ENCODE assay signal across 1 cellular context in genomic region chr21:43662286-43662685, GRCh38.
TF ChIP-seq lines count a peak whose summit lies in the region.

No MANE protein-coding gene starts in this region.

TF ChIP-seq in IMR-90, 13 proteins besides CTCF, POLR2A, EP300 and RAD21:
- TF ChIP-seq CEBPB (IDR thresholded peaks at IDR 0.05; ENCODE audit: low read depth, low read length) (no peak), USF2 (IDR thresholded peaks at IDR 0.05; ENCODE audit: low read depth, low read length) (no peak), MAFK (IDR thresholded peaks at IDR 0.05; ENCODE audit: low read depth, low read length) (no peak), CHD1 (IDR thresholded peaks at IDR 0.05; ENCODE audit: low read depth, low read length) (no peak), MAZ (IDR thresholded peaks at IDR 0.05; ENCODE audit: borderline replicate concordance, low read depth, low read length) (no peak), FOS (IDR thresholded peaks at IDR 0.05; ENCODE audit: low read depth, low read length) (no peak), BHLHE40 (IDR thresholded peaks at IDR 0.05; ENCODE audit: low read depth, low read length) (no peak), RFX5 (IDR thresholded peaks at IDR 0.05; ENCODE audit: low read depth, low read length) (no peak), RCOR1 (IDR thresholded peaks at IDR 0.05; ENCODE audit: insufficient replicate concordance, low read length) (no peak)
- TF ChIP-seq, protein P1, sequence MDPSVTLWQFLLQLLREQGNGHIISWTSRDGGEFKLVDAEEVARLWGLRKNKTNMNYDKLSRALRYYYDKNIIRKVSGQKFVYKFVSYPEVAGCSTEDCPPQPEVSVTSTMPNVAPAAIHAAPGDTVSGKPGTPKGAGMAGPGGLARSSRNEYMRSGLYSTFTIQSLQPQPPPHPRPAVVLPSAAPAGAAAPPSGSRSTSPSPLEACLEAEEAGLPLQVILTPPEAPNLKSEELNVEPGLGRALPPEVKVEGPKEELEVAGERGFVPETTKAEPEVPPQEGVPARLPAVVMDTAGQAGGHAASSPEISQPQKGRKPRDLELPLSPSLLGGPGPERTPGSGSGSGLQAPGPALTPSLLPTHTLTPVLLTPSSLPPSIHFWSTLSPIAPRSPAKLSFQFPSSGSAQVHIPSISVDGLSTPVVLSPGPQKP (IDR thresholded peaks at IDR 0.05; ENCODE audit: borderline replicate concordance, low read depth, low read length) = no peak
